ENCODE assay signal across 24 cellular contexts in genomic region chr17:37689317-37689716, GRCh38. TPM values are rescaled to one million over a fixed set of nuclear protein-coding genes. Genes with fewer than 3 reads are reported as not detected.
"Had no signal": no experiment of that assay in that cellular context is flagged by ENCODE, and none has a peak within 500 bp of the region (broad histone marks: within the 10 kb centered on the region; RNA-seq: fewer than 3 reads in every experiment).

No MANE protein-coding gene starts in this region.

- H3K27me3 Mint-ChIP-seq: IgD-negative memory B cell had no signal

- H3K27ac Mint-ChIP-seq: IgD-negative memory B cell, T-cell had no signal

- FAIRE-seq: K562 had no signal

- H3K9me2 ChIP-seq: SK-N-SH had no signal

- H3K4me1 Mint-ChIP-seq: T-cell had no signal

- H3K4me2 ChIP-seq: SK-N-SH had no signal

- H3K4me3 ChIP-seq: K562 had no signal

- H3K27ac ChIP-seq: RWPE1 had no signal

- H3K9me3 Mint-ChIP-seq: IgD-negative memory B cell, T-cell had no signal

- H3K9me3 ChIP-seq: SK-N-SH had no signal

- H3K4me3 Mint-ChIP-seq: IgD-negative memory B cell, T-cell had no signal

- H3K36me3 Mint-ChIP-seq: T-cell had no signal

- H3K9ac ChIP-seq: SK-N-SH had no signal

- DNase-seq: NCI-H1092 treated with DMSO at 0.1 percent for 48 hours, NCI-H1417, NCI-H1436 treated with DMSO at 0.1 percent for 48 hours, NCI-H187, NCI-H2029, NCI-H2081 treated with DMSO at 0.1 percent for 48 hours, NCI-H2171, NCI-H226, NCI-H446, NCI-H510A, NCI-H524 treated with DMSO at 0.1 percent for 48 hours, NCI-H69, NCI-H774, SHP77, SK-N-SH, SW 1271, T-cell had no signal

- ATAC-seq: K562, Panc1, T-cell had no signal

RNA-seq across cellular contexts. Expression of gene HNF1B, which starts 55.5 kb away (rescaled TPM):
- total RNA-seq: K562, LHCN-M2, MCF 10A, SK-MEL-5 had no signal
- polyA plus RNA-seq: IgD-negative memory B cell, K562, SK-N-SH had no signal
